In the genomic region with DNA sequence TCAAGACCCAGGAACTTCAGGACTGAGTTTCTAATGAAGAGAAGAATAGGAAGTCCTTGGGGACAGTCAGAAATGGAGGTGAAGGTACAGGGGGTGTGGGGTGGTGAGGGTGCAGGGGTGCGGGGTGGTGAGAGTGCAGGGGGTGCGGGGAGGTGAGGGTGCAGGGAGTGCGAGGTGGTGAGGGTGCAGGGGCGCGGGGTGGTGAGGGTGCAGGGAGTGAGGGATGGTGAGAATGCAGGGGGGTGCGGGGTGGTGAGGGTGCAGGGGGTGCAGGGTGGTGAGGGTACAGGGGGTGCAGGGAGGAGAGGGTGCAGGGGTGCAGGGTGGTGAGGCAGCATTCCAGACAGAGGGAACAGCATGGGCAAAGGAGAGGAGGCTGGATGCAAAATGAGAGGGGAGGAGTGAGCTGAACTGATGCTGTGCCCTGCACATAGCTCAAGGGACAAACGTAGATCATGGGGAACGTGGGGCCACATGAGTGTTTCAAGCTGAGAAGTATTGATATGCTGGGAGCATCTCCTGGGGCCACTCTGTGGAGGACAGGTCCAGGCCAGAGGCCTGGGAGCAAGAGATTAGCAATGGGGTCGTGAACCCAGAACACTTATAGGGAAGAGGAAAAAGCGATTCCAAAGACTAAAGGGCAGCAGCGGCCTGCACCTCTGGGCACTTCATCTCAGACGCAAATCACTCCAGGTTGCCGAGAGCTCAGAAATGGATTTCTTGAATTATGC, we compare ENCODE assay signal across 1 cellular context.
A peak's percentile ranks its signal among the peaks of the same experiment; 100 is the strongest.
TF ChIP-seq lines count a peak whose summit lies in the region.

No MANE protein-coding gene starts in this region.

TF ChIP-seq in K562, 482 proteins besides CTCF, POLR2A, EP300 and RAD21:
- TF ChIP-seq PML (IDR thresholded peaks at IDR 0.05; ENCODE audit: low read length) (0 out of 2 replicates have a peak, but pooled peaks have one; percentile 28), TCF3 (CRISPR knock-in tag; IDR thresholded peaks at IDR 0.05) (peak; percentile 87), GATA2 (CRISPR knock-in tag; IDR thresholded peaks at IDR 0.05) (0 out of 2 replicates have a peak, but pooled peaks have one; percentile 49), ARID1B (IDR thresholded peaks at IDR 0.05) (peak; percentile 78), KDM1A (IDR thresholded peaks at IDR 0.05) (peak; percentile 62; a peak in 3 of 4 replicates), NCOR1 (IDR thresholded peaks at IDR 0.05) (peak; percentile 64), MAX (CRISPR knock-in tag; IDR thresholded peaks at IDR 0.05) (peak; percentile 28; the same call in 1 of the 2 replicates), CBFA2T2 (conservative IDR thresholded peaks at IDR 0.05) (peak; percentile 85), TEAD4 (IDR thresholded peaks at IDR 0.05; ENCODE audit: low read length) (peak; percentile 65), TEAD4 (CRISPR knock-in tag; IDR thresholded peaks at IDR 0.05; ENCODE audit: borderline replicate concordance) (no peak), KLF16 (IDR thresholded peaks at IDR 0.05) (0 out of 2 replicates have a peak, but pooled peaks have one; percentile 21), NFIC (IDR thresholded peaks at IDR 0.05) (peak; percentile 48; the same call in 1 of the 2 replicates), MTA2 (IDR thresholded peaks at IDR 0.05; ENCODE audit: low read depth) (peak; percentile 57), POLR2AphosphoS5 (IDR thresholded peaks at IDR 0.05; ENCODE audit: control insufficient read depth, insufficient read depth, low read depth, low read length) (peak; percentile 69; the same call in 1 of the 2 replicates), TAL1 (IDR thresholded peaks at IDR 0.05) (peak; percentile 75), GABPA (tag; conservative IDR thresholded peaks at IDR 0.05; ENCODE audit: low read depth) (no peak), CBFA2T3 (IDR thresholded peaks at IDR 0.05) (peak; percentile 90), HNRNPLL (IDR thresholded peaks at IDR 0.05; ENCODE audit: low read depth, low read length, poor library complexity, severe bottlenecking) (no peak), BCOR (IDR thresholded peaks at IDR 0.05) (0 out of 2 replicates have a peak, but pooled peaks have one; percentile 11)
- TF ChIP-seq, protein P1, sequence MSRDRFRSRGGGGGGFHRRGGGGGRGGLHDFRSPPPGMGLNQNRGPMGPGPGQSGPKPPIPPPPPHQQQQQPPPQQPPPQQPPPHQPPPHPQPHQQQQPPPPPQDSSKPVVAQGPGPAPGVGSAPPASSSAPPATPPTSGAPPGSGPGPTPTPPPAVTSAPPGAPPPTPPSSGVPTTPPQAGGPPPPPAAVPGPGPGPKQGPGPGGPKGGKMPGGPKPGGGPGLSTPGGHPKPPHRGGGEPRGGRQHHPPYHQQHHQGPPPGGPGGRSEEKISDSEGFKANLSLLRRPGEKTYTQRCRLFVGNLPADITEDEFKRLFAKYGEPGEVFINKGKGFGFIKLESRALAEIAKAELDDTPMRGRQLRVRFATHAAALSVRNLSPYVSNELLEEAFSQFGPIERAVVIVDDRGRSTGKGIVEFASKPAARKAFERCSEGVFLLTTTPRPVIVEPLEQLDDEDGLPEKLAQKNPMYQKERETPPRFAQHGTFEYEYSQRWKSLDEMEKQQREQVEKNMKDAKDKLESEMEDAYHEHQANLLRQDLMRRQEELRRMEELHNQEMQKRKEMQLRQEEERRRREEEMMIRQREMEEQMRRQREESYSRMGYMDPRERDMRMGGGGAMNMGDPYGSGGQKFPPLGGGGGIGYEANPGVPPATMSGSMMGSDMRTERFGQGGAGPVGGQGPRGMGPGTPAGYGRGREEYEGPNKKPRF (IDR thresholded peaks at IDR 0.05; ENCODE audit: low read depth, low read length), result no peak
- TF ChIP-seq, protein P2, sequence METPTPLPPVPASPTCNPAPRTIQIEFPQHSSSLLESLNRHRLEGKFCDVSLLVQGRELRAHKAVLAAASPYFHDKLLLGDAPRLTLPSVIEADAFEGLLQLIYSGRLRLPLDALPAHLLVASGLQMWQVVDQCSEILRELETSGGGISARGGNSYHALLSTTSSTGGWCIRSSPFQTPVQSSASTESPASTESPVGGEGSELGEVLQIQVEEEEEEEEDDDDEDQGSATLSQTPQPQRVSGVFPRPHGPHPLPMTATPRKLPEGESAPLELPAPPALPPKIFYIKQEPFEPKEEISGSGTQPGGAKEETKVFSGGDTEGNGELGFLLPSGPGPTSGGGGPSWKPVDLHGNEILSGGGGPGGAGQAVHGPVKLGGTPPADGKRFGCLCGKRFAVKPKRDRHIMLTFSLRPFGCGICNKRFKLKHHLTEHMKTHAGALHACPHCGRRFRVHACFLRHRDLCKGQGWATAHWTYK (CRISPR knock-in tag; IDR thresholded peaks at IDR 0.05), result no peak
